ENCODE assay signal across 2 cellular contexts in the genomic region with DNA sequence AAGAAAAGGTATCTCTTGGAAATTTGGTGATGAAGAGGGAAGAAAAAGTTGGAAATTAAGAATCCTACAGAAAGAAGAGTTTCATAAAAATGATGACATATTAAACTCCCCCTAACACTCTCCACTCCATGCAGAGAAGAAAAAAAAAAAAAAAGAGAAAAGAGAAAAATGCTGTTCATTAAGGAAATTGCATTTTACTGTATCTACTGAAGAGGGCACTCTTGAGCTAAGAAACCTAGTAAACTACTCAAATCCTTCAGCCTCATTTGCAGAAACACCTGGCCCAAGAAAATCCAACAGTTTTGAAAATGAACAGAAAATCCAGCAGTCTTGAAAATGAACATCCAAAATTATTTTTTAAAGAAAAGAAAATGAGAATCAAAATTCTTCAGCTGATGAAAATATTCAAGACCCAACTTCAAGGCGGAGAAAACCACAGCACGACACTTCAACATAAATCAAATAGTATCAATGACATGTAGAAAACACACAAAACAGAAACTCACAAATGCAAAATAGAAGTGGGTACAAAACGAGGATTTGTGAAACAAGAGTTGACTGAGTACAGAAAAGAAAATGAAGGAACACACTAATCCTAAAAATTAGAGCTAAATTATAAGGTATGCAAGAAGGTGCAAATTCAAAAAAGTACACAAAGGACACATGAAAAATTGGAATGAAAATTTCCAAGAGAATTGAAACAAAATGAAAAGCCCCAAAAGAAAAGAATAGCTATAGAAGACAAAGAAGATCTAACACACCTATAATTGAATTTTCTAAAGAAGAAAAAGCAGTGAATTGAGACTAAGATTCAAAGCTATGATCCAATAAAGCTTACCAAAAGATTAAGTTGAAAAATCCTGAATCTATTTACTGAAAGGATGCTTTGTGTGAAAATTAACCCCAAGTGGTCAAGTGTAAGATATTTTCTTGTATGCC.
TF ChIP-seq lines count a peak whose summit lies in the region.

No MANE protein-coding gene starts in this region.

TF ChIP-seq in HCT116, 20 proteins besides CTCF, POLR2A, EP300 and RAD21:
- TF ChIP-seq CBX3 (IDR thresholded peaks at IDR 0.05; ENCODE audit: low read depth) (no peak), ZFX (IDR thresholded peaks at IDR 0.05) (no peak), YY1 (IDR thresholded peaks at IDR 0.05; ENCODE audit: extremely low read depth, insufficient replicate concordance, low read depth, low read length) (no peak), SRF (IDR thresholded peaks at IDR 0.05; ENCODE audit: low read depth) (no peak), JUND (IDR thresholded peaks at IDR 0.05) (no peak), SP1 (IDR thresholded peaks at IDR 0.05; ENCODE audit: low read depth) (no peak), ZNF274 (IDR thresholded peaks at IDR 0.05; ENCODE audit: low read depth, low read length) (no peak)
- TF ChIP-seq, protein P1, sequence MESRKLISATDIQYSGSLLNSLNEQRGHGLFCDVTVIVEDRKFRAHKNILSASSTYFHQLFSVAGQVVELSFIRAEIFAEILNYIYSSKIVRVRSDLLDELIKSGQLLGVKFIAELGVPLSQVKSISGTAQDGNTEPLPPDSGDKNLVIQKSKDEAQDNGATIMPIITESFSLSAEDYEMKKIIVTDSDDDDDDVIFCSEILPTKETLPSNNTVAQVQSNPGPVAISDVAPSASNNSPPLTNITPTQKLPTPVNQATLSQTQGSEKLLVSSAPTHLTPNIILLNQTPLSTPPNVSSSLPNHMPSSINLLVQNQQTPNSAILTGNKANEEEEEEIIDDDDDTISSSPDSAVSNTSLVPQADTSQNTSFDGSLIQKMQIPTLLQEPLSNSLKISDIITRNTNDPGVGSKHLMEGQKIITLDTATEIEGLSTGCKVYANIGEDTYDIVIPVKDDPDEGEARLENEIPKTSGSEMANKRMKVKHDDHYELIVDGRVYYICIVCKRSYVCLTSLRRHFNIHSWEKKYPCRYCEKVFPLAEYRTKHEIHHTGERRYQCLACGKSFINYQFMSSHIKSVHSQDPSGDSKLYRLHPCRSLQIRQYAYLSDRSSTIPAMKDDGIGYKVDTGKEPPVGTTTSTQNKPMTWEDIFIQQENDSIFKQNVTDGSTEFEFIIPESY (IDR thresholded peaks at IDR 0.05; ENCODE audit: extremely low read depth, insufficient replicate concordance, low read length), result no peak
- TF ChIP-seq, protein P2, sequence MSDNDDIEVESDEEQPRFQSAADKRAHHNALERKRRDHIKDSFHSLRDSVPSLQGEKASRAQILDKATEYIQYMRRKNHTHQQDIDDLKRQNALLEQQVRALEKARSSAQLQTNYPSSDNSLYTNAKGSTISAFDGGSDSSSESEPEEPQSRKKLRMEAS (IDR thresholded peaks at IDR 0.05), result no peak

TF ChIP-seq in H1, 55 proteins besides CTCF, POLR2A, EP300 and RAD21:
- no peak for TF ChIP-seq TAF1 (IDR thresholded peaks at IDR 0.05; ENCODE audit: low read depth, low read length)
TF ChIP-seq in H1: peak in this region for 0.
